Comparison of ENCODE assay signal across 8 cellular contexts in genomic region chr13:99033814-99034213, GRCh38. TPM values are rescaled to one million over a fixed set of nuclear protein-coding genes. Genes with fewer than 3 reads are reported as not detected.
DNase-seq lines count a peak whose midpoint lies in the region; ATAC-seq and TF ChIP-seq lines count a peak whose summit lies in the region.

No MANE protein-coding gene starts in this region.

- no peak overlapping the region for H2BK15ac ChIP-seq in neuronal stem cell (ENCODE audit: low read length)

- no peak for TF ChIP-seq POLR2A in esophagus squamous epithelium (IDR thresholded peaks at IDR 0.05)

- CTCF ChIA-PET in activated CD4-positive, alpha-beta T cell treated with anti-CD3 and anti-CD28 coated beads, Interleukin-2, amount 10 ng/mL, durations not matched to agents 7 days and 5 days (lab: Charles Lee), result interaction anchor here (0.7 to 1.5 kb wide), 3 partner anchors 11 to 17 kb away, joined by 3 to 8 read pairs (median 3); no protein-coding TSS in a partner anchor

- H3K79me1 ChIP-seq in neuronal stem cell (ENCODE audit: low read depth, low read length), result no peaks in the 10 kb centered on the region

- H3K4me1 ChIP-seq in esophagus squamous epithelium, result peaks cover 0 to 33% (median 9%) of the 10 kb centered on the region in 3 donors
- no peaks in the 10 kb centered on the region for H3K4me1 ChIP-seq in neuronal stem cell (ENCODE audit: control insufficient read depth in 2 of 2, insufficient read depth in 1 of 2, low read depth in 1 of 2, low read length in 2 of 2)

- H2AFZ ChIP-seq in neuronal stem cell (ENCODE audit: low read length), result no peak overlapping the region

- no peak for ATAC-seq in GM18511 (IDR thresholded peaks at IDR 0.05; ENCODE audit: unreplicated experiment)

- no peak overlapping the region for H3K23ac ChIP-seq in neuronal stem cell (ENCODE audit: low read depth, low read length, poor library complexity)

- no peak overlapping the region for H2BK5ac ChIP-seq in neuronal stem cell (ENCODE audit: low read length)

- H3K4me2 ChIP-seq in neuronal stem cell (ENCODE audit: insufficient read depth, low read length, poor library complexity, severe bottlenecking), result no peak overlapping the region

- H3K14ac ChIP-seq in neuronal stem cell (ENCODE audit: low read length), result no peak overlapping the region

- H3K9me3 Mint-ChIP-seq in activated CD4-positive, alpha-beta T cell treated with anti-CD3 and anti-CD28 coated beads, Interleukin-2, amount 10 ng/mL, durations not matched to agents 7 days and 5 days, result peaks cover 9% of the 10 kb centered on the region

- no peak overlapping the region for H2BK12ac ChIP-seq in neuronal stem cell (ENCODE audit: low read length)

- H3K27ac ChIP-seq in esophagus squamous epithelium, result no peak overlapping the region
- no peak overlapping the region for H3K27ac ChIP-seq in neuronal stem cell (replicated peaks; ENCODE audit: low read length)

- no peak overlapping the region for H3K4me3 Mint-ChIP-seq in activated CD4-positive, alpha-beta T cell treated with anti-CD3 and anti-CD28 coated beads, Interleukin-2, amount 10 ng/mL, durations not matched to agents 7 days and 5 days

- H4K91ac ChIP-seq in neuronal stem cell (ENCODE audit: low read depth, low read length, poor library complexity), result no peak overlapping the region

- intact Hi-C loops in esophagus squamous epithelium (cut with DNase I), result no loop called here

- H2BK120ac ChIP-seq in neuronal stem cell (ENCODE audit: low read depth, low read length), result no peak overlapping the region

- no peak overlapping the region for H3K27ac Mint-ChIP-seq in activated CD4-positive, alpha-beta T cell treated with anti-CD3 and anti-CD28 coated beads, Interleukin-2, amount 10 ng/mL, durations not matched to agents 7 days and 5 days

- no peak for DNase-seq in AG09319 (ENCODE audit: extremely low read depth, low read depth)
- DNase-seq in HCEC 1CT, result peak; percentile 44
- peak; percentile 42 for DNase-seq in RKO (ENCODE audit: low spot score)
- no peak for DNase-seq in esophagus squamous epithelium (lab: John Stamatoyannopoulos, UW)
- DNase-seq in neuronal stem cell (ENCODE audit: low spot score), result peak; percentile 5
- no peak for DNase-seq in activated CD4-positive, alpha-beta T cell treated with anti-CD3 and anti-CD28 coated beads, Interleukin-2, amount 10 ng/mL, durations not matched to agents 7 days and 5 days
- DNase-seq in activated CD4-positive, alpha-beta T cell treated with anti-CD3 and anti-CD28 coated beads for 48 hours, result no peak

- TF ChIP-seq CTCF in AG09319 (IDR thresholded peaks at IDR 0.05; ENCODE audit: low read depth, low read length), result peak; percentile 60
- TF ChIP-seq CTCF in esophagus squamous epithelium (IDR thresholded peaks at IDR 0.05), result peak in 4 of 6 experiments; percentile 42 to 67 (median 50)

- peaks cover 37% of the 10 kb centered on the region for H3K36me3 Mint-ChIP-seq in activated CD4-positive, alpha-beta T cell treated with anti-CD3 and anti-CD28 coated beads, Interleukin-2, amount 10 ng/mL, durations not matched to agents 7 days and 5 days (ENCODE audit: low read depth)

- no peak overlapping the region for H2AK5ac ChIP-seq in neuronal stem cell (ENCODE audit: low read depth, low read length)

- no peak overlapping the region for H4K8ac ChIP-seq in neuronal stem cell (ENCODE audit: low read depth, low read length)

- H3K4me3 ChIP-seq in esophagus squamous epithelium, result no peak overlapping the region
- H3K4me3 ChIP-seq in neuronal stem cell (ENCODE audit: low read length in 2 of 2), result no peak overlapping the region

- H3K18ac ChIP-seq in neuronal stem cell (ENCODE audit: low read length), result no peak overlapping the region

- no peaks in the 10 kb centered on the region for H3K27me3 ChIP-seq in esophagus squamous epithelium
- H3K27me3 ChIP-seq in neuronal stem cell (ENCODE audit: control insufficient read depth in 3 of 3, insufficient read depth in 3 of 3, low read depth in 1 of 3, low read length in 3 of 3), result peaks cover 0 to 6% (median 0%) of the 10 kb centered on the region in 3 experiments

- POLR2A ChIA-PET in activated CD4-positive, alpha-beta T cell treated with anti-CD3 and anti-CD28 coated beads, Interleukin-2, amount 10 ng/mL, durations not matched to agents 7 days and 5 days (lab: Charles Lee), result no interaction called here

- H3K9me3 ChIP-seq in esophagus squamous epithelium (peaks cover 0 to 5% (median 0%) of the 10 kb centered on the region in 3 donors), neuronal stem cell (replicated peaks in 1 of 2; ENCODE audit: control insufficient read depth in 2 of 2, insufficient read depth in 1 of 2, low read depth in 1 of 2, low read length in 2 of 2) (no peaks in the 10 kb centered on the region)

- peaks cover 0 to 12% (median 0%) of the 10 kb centered on the region in 3 donors for H3K36me3 ChIP-seq in esophagus squamous epithelium
- H3K36me3 ChIP-seq in neuronal stem cell (replicated peaks in 1 of 2; ENCODE audit: control insufficient read depth in 2 of 2, insufficient read depth in 2 of 2, low read length in 2 of 2), result no peaks in the 10 kb centered on the region

- H3K27me3 Mint-ChIP-seq in activated CD4-positive, alpha-beta T cell treated with anti-CD3 and anti-CD28 coated beads, Interleukin-2, amount 10 ng/mL, durations not matched to agents 7 days and 5 days, result no peaks in the 10 kb centered on the region

- H3K4me1 Mint-ChIP-seq in activated CD4-positive, alpha-beta T cell treated with anti-CD3 and anti-CD28 coated beads, Interleukin-2, amount 10 ng/mL, durations not matched to agents 7 days and 5 days, result peaks cover 30% of the 10 kb centered on the region

- H3K9ac ChIP-seq in neuronal stem cell (ENCODE audit: low read depth, low read length, poor library complexity), result no peak overlapping the region

- H3K4ac ChIP-seq in neuronal stem cell (ENCODE audit: low read length), result no peak overlapping the region

RNA-seq across cellular contexts. Expression of gene DOCK9, which starts 56.0 kb away (rescaled TPM):
- 100 to 1,000 TPM in 3 of 4 donors, 10 to 100 TPM in 1; 94.7 to 240 (median 150) TPM for total RNA-seq in esophagus squamous epithelium
- 4.5 TPM for polyA plus RNA-seq in neuronal stem cell (2013, experiment 1 of 2)
- polyA plus RNA-seq in neuronal stem cell (2013, experiment 2 of 2), result 4.3 TPM
- total RNA-seq in activated CD4-positive, alpha-beta T cell treated with anti-CD3 and anti-CD28 coated beads, Interleukin-2, amount 10 ng/mL, durations not matched to agents 7 days and 5 days, result 100 to 1,000 TPM; 129 to 132 TPM

Comparison
In these comparisons a context has a peak if more than half of its experiments do, and no peak if none do; other contexts are left out.
1. DNase-seq: peak in HCEC 1CT (single experiment), RKO (single experiment) and neuronal stem cell (single experiment); none in AG09319 (single experiment), esophagus squamous epithelium (single experiment), activated CD4-positive, alpha-beta T cell treated with anti-CD3 and anti-CD28 coated beads, Interleukin-2, amount 10 ng/mL, durations not matched to agents 7 days and 5 days (single experiment) and activated CD4-positive, alpha-beta T cell treated with anti-CD3 and anti-CD28 coated beads for 48 hours (single experiment).